36 cellular contexts compared by ENCODE assay signal in the genomic region with DNA sequence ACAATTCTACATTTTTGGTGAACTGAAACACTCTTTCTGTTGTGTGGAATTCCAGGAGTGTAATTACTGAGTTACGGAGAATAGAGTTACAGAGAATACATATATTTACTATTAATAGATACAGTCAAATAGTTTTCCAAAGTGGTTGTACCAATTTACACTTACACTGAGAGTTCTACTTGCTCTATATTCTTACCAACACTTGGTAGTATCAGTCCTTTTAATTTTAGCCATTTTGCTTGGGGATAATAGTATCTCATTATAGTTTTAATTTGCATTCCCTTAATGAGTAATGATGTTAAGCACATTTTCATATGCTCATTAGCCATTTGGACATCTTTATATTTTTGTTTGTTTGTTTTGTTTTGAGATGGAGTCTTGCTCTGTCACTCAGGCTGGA.
"Had no signal": no experiment of that assay in that cellular context is flagged by ENCODE, and none has a peak within 500 bp of the region (broad histone marks: within the 10 kb centered on the region; RNA-seq: fewer than 3 reads in every experiment).

No MANE protein-coding gene starts in this region.

- DNase-seq: Karpas-422, Kasumi-1, MG63, MM.1S, MV-4-11, NCI-H1048, NCI-H1092, NCI-H1092 treated with DMSO at 0.1 percent for 48 hours, NCI-H1105, NCI-H1105 treated with DMSO at 0.1 percent for 48 hours, NCI-H1417, NCI-H1417 treated with DMSO at 0.1 percent for 48 hours, NCI-H1436, NCI-H1436 treated with DMSO at 0.1 percent for 48 hours, NCI-H146, NCI-H1694, NCI-H1694 treated with DMSO at 0.1 percent for 48 hours, NCI-H187, NCI-H187 treated with DMSO at 0.1 percent for 48 hours, NCI-H1930, NCI-H2029, NCI-H2029 treated with DMSO at 0.1 percent for 48 hours, NCI-H2081, NCI-H2081 treated with DMSO at 0.1 percent for 48 hours, NCI-H2107, NCI-H2171, NCI-H2171 treated with DMSO at 0.1 percent for 48 hours, NCI-H2227 treated with DMSO at 0.1 percent for 48 hours, NCI-H226, NCI-H345, NCI-H446, NCI-H446 treated with DMSO at 0.1 percent for 48 hours, NCI-H510A, NCI-H510A treated with DMSO at 0.1 percent for 48 hours, NCI-H524 had no signal

- H3K4me3 ChIP-seq: MG63 had no signal

- H3K27me3 ChIP-seq: MG63 had no signal

- H3K9ac ChIP-seq: KMS-11 had no signal

- H3K27ac ChIP-seq: KMS-11 had no signal

- H3K4me2 ChIP-seq: KMS-11 had no signal

- H3K9me3 ChIP-seq: MG63 had no signal
